ENCODE assay signal across 1 cellular context in genomic region chr14:34685819-34686428, GRCh38.
TF ChIP-seq lines count a peak whose summit lies in the region.

No MANE protein-coding gene starts in this region.

TF ChIP-seq in HepG2, 621 proteins besides CTCF, POLR2A, EP300 and RAD21 (continued from another document and continues in another):
- TF ChIP-seq KDM4B (CRISPR knock-in tag; IDR thresholded peaks at IDR 0.05) (no peak), CENPT (CRISPR knock-in tag; IDR thresholded peaks at IDR 0.05; ENCODE audit: low read depth) (no peak), RBM22 (optimal IDR thresholded peaks at IDR 0.05; ENCODE audit: low read length) (no peak), SALL2 (CRISPR knock-in tag; IDR thresholded peaks at IDR 0.05) (no peak), ZNF33A (CRISPR knock-in tag; IDR thresholded peaks at IDR 0.05; ENCODE audit: borderline replicate concordance) (no peak), DR1 (CRISPR knock-in tag; IDR thresholded peaks at IDR 0.05) (no peak), TEAD2 (CRISPR knock-in tag; IDR thresholded peaks at IDR 0.05) (no peak), ZNF101 (CRISPR knock-in tag; IDR thresholded peaks at IDR 0.05; ENCODE audit: borderline replicate concordance, low read depth) (no peak), GABPA (IDR thresholded peaks at IDR 0.05; ENCODE audit: low read depth, low read length) (no peak), GABPA (CRISPR knock-in tag; IDR thresholded peaks at IDR 0.05; ENCODE audit: low read depth) (no peak), ZNF703 (CRISPR knock-in tag; IDR thresholded peaks at IDR 0.05; ENCODE audit: borderline replicate concordance) (no peak), TFE3 (CRISPR knock-in tag; IDR thresholded peaks at IDR 0.05) (peak; percentile 43; the same call in 1 of the 2 replicates), E2F5 (CRISPR knock-in tag; conservative IDR thresholded peaks at IDR 0.05) (no peak), ZNF136 (CRISPR knock-in tag; IDR thresholded peaks at IDR 0.05; ENCODE audit: low read depth) (no peak), ZNF501 (CRISPR knock-in tag; IDR thresholded peaks at IDR 0.05) (peak; percentile 67), ZIK1 (CRISPR knock-in tag; IDR thresholded peaks at IDR 0.05; ENCODE audit: borderline replicate concordance, low read depth) (no peak), AFF4 (CRISPR knock-in tag; IDR thresholded peaks at IDR 0.05) (no peak), NRL (CRISPR knock-in tag; IDR thresholded peaks at IDR 0.05; ENCODE audit: borderline replicate concordance) (no peak), SOX13 (IDR thresholded peaks at IDR 0.05) (no peak), SOX13 (CRISPR knock-in tag; conservative IDR thresholded peaks at IDR 0.05 in 1 of 2, IDR thresholded peaks at IDR 0.05 in 1 of 2) (0 out of 4 replicates have a peak, but pooled peaks of 1 of the 2 experiments have one; percentile 30), TCF7 (IDR thresholded peaks at IDR 0.05; ENCODE audit: low read depth) (no peak), SP1 (IDR thresholded peaks at IDR 0.05) (no peak), SP1 (CRISPR knock-in tag; IDR thresholded peaks at IDR 0.05) (no peak), HMGXB3 (CRISPR knock-in tag; IDR thresholded peaks at IDR 0.05; ENCODE audit: borderline replicate concordance) (no peak), ZNF367 (CRISPR knock-in tag; IDR thresholded peaks at IDR 0.05; ENCODE audit: borderline replicate concordance) (no peak), HDAC6 (IDR thresholded peaks at IDR 0.05; ENCODE audit: low read depth, low read length) (no peak), HOXA7 (CRISPR knock-in tag; IDR thresholded peaks at IDR 0.05) (no peak), ZNF746 (CRISPR knock-in tag; IDR thresholded peaks at IDR 0.05) (no peak), IRF2 (CRISPR knock-in tag; IDR thresholded peaks at IDR 0.05) (0 out of 2 replicates have a peak, but pooled peaks have one; percentile 55), GPBP1L1 (CRISPR knock-in tag; IDR thresholded peaks at IDR 0.05) (no peak), ZNF7 (CRISPR knock-in tag; IDR thresholded peaks at IDR 0.05) (peak; percentile 81), ATF1 (CRISPR knock-in tag; IDR thresholded peaks at IDR 0.05) (no peak), ZNF83 (CRISPR knock-in tag; IDR thresholded peaks at IDR 0.05; ENCODE audit: borderline replicate concordance) (no peak), ZC3H13 (CRISPR knock-in tag; IDR thresholded peaks at IDR 0.05) (no peak), ZNF646 (CRISPR knock-in tag; IDR thresholded peaks at IDR 0.05) (no peak), SRSF9 (IDR thresholded peaks at IDR 0.05; ENCODE audit: borderline replicate concordance, insufficient read depth, low read depth, low read length, poor library complexity, severe bottlenecking) (no peak), CHCHD3 (CRISPR knock-in tag; IDR thresholded peaks at IDR 0.05) (no peak), MLX (CRISPR knock-in tag; IDR thresholded peaks at IDR 0.05) (no peak), NR2F6 (IDR thresholded peaks at IDR 0.05) (no peak), NR2F6 (CRISPR knock-in tag; IDR thresholded peaks at IDR 0.05) (0 out of 2 replicates have a peak, but pooled peaks have one; percentile 42), DBP (CRISPR knock-in tag; IDR thresholded peaks at IDR 0.05; ENCODE audit: not compliant biosample characterization) (no peak), TCF7L2 (IDR thresholded peaks at IDR 0.05; ENCODE audit: low read depth, low read length) (no peak), THAP8 (CRISPR knock-in tag; IDR thresholded peaks at IDR 0.05; ENCODE audit: borderline replicate concordance) (no peak), NBN (conservative IDR thresholded peaks at IDR 0.05) (no peak)
